1 cellular context compared by ENCODE assay signal in genomic region chr10:5412277-5412941, GRCh38.
TF ChIP-seq lines count a peak whose summit lies in the region.

A gene with protein sequence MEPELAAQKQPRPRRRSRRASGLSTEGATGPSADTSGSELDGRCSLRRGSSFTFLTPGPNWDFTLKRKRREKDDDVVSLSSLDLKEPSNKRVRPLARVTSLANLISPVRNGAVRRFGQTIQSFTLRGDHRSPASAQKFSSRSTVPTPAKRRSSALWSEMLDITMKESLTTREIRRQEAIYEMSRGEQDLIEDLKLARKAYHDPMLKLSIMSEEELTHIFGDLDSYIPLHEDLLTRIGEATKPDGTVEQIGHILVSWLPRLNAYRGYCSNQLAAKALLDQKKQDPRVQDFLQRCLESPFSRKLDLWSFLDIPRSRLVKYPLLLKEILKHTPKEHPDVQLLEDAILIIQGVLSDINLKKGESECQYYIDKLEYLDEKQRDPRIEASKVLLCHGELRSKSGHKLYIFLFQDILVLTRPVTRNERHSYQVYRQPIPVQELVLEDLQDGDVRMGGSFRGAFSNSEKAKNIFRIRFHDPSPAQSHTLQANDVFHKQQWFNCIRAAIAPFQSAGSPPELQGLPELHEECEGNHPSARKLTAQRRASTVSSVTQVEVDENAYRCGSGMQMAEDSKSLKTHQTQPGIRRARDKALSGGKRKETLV (plus strand): TSS chr10:5412557. CDS start chr10:5412693, 136 bp downstream.

TF ChIP-seq in HepG2, 621 proteins besides CTCF, POLR2A, EP300 and RAD21 (continued from another document and continues in another):
- TF ChIP-seq, protein P1, sequence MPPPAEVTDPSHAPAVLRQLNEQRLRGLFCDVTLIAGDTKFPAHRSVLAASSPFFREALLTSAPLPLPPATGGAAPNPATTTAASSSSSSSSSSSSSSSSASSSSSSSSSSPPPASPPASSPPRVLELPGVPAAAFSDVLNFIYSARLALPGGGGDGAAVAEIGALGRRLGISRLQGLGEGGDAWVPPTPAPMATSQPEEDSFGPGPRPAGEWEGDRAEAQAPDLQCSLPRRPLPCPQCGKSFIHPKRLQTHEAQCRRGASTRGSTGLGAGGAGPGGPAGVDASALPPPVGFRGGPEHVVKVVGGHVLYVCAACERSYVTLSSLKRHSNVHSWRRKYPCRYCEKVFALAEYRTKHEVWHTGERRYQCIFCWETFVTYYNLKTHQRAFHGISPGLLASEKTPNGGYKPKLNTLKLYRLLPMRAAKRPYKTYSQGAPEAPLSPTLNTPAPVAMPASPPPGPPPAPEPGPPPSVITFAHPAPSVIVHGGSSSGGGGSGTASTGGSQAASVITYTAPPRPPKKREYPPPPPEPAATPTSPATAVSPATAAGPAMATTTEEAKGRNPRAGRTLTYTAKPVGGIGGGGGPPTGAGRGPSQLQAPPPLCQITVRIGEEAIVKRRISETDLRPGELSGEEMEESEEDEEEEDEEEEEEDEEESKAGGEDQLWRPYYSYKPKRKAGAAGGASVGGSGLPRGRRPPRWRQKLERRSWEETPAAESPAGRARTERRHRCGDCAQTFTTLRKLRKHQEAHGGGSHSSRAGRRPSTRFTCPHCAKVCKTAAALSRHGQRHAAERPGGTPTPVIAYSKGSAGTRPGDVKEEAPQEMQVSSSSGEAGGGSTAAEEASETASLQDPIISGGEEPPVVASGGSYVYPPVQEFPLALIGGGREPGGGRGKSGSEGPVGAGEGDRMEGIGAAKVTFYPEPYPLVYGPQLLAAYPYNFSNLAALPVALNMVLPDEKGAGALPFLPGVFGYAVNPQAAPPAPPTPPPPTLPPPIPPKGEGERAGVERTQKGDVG (CRISPR knock-in tag; IDR thresholded peaks at IDR 0.05; ENCODE audit: borderline replicate concordance): no peak
- TF ChIP-seq, protein P2, sequence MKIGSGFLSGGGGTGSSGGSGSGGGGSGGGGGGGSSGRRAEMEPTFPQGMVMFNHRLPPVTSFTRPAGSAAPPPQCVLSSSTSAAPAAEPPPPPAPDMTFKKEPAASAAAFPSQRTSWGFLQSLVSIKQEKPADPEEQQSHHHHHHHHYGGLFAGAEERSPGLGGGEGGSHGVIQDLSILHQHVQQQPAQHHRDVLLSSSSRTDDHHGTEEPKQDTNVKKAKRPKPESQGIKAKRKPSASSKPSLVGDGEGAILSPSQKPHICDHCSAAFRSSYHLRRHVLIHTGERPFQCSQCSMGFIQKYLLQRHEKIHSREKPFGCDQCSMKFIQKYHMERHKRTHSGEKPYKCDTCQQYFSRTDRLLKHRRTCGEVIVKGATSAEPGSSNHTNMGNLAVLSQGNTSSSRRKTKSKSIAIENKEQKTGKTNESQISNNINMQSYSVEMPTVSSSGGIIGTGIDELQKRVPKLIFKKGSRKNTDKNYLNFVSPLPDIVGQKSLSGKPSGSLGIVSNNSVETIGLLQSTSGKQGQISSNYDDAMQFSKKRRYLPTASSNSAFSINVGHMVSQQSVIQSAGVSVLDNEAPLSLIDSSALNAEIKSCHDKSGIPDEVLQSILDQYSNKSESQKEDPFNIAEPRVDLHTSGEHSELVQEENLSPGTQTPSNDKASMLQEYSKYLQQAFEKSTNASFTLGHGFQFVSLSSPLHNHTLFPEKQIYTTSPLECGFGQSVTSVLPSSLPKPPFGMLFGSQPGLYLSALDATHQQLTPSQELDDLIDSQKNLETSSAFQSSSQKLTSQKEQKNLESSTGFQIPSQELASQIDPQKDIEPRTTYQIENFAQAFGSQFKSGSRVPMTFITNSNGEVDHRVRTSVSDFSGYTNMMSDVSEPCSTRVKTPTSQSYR (CRISPR knock-in tag; IDR thresholded peaks at IDR 0.05; ENCODE audit: borderline replicate concordance): peak; percentile 77
- TF ChIP-seq ZNF230 (CRISPR knock-in tag; IDR thresholded peaks at IDR 0.05) (no peak), PHF20 (CRISPR knock-in tag; IDR thresholded peaks at IDR 0.05) (no peak), ZSCAN25 (CRISPR knock-in tag; IDR thresholded peaks at IDR 0.05) (no peak), ZBTB26 (CRISPR knock-in tag; IDR thresholded peaks at IDR 0.05; ENCODE audit: borderline replicate concordance) (no peak), FOXK1 (CRISPR knock-in tag; IDR thresholded peaks at IDR 0.05; ENCODE audit: borderline replicate concordance, low read depth) (peak; percentile 20; the same call in 1 of the 2 replicates), U2AF1 (optimal IDR thresholded peaks at IDR 0.05; ENCODE audit: low read depth, low read length) (no peak), AKNA (CRISPR knock-in tag; IDR thresholded peaks at IDR 0.05; ENCODE audit: borderline replicate concordance) (no peak), ZNF33A (CRISPR knock-in tag; IDR thresholded peaks at IDR 0.05; ENCODE audit: borderline replicate concordance) (no peak), ZFP62 (CRISPR knock-in tag; IDR thresholded peaks at IDR 0.05) (no peak), KLF9 (CRISPR knock-in tag; IDR thresholded peaks at IDR 0.05; ENCODE audit: low read depth) (no peak), ZNF777 (CRISPR knock-in tag; IDR thresholded peaks at IDR 0.05) (peak; percentile 45; the same call in 1 of the 2 replicates), SNAPC2 (CRISPR knock-in tag; IDR thresholded peaks at IDR 0.05) (no peak), SAP130 (CRISPR knock-in tag; IDR thresholded peaks at IDR 0.05; ENCODE audit: low read depth) (peak; percentile 99), ZNF780A (CRISPR knock-in tag; IDR thresholded peaks at IDR 0.05) (no peak), TEAD3 (CRISPR knock-in tag; optimal IDR thresholded peaks at IDR 0.05; ENCODE audit: borderline replicate concordance) (peak; percentile 28), BCL6 (CRISPR knock-in tag; IDR thresholded peaks at IDR 0.05) (no peak), SMARCE1 (IDR thresholded peaks at IDR 0.05; ENCODE audit: borderline replicate concordance) (no peak), TOPORS (CRISPR knock-in tag; IDR thresholded peaks at IDR 0.05) (no peak), ZNF34 (CRISPR knock-in tag; IDR thresholded peaks at IDR 0.05; ENCODE audit: borderline replicate concordance) (no peak), PRMT3 (CRISPR knock-in tag; IDR thresholded peaks at IDR 0.05; ENCODE audit: borderline replicate concordance, low read depth) (no peak), ZNF781 (CRISPR knock-in tag; IDR thresholded peaks at IDR 0.05; ENCODE audit: borderline replicate concordance, not compliant biosample characterization) (no peak), ZNF766 (CRISPR knock-in tag; IDR thresholded peaks at IDR 0.05; ENCODE audit: borderline replicate concordance) (no peak), ZNF678 (CRISPR knock-in tag; IDR thresholded peaks at IDR 0.05) (no peak; the same call in 1 of the 2 replicates)
- TF ChIP-seq, protein P3, sequence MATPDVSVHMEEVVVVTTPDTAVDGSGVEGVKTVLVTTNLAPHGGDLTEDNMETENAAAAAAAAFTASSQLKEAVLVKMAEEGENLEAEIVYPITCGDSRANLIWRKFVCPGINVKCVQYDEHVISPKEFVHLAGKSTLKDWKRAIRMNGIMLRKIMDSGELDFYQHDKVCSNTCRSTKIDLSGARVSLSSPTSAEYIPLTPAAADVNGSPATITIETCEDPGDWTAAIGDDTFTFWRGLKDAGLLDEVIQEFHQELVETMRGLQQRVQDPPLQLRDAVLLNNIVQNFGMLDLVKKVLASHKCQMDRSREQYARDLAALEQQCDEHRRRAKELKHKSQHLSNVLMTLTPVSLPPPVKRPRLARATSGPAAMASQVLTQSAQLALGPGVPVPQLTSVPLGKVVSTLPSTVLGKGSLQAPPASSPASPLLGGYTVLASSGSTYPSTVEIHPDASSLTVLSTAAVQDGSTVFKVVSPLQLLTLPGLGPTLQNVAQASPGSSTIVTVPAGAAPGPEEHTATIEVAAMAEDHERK (CRISPR knock-in tag; IDR thresholded peaks at IDR 0.05; ENCODE audit: low read depth): no peak
- TF ChIP-seq, protein P4, sequence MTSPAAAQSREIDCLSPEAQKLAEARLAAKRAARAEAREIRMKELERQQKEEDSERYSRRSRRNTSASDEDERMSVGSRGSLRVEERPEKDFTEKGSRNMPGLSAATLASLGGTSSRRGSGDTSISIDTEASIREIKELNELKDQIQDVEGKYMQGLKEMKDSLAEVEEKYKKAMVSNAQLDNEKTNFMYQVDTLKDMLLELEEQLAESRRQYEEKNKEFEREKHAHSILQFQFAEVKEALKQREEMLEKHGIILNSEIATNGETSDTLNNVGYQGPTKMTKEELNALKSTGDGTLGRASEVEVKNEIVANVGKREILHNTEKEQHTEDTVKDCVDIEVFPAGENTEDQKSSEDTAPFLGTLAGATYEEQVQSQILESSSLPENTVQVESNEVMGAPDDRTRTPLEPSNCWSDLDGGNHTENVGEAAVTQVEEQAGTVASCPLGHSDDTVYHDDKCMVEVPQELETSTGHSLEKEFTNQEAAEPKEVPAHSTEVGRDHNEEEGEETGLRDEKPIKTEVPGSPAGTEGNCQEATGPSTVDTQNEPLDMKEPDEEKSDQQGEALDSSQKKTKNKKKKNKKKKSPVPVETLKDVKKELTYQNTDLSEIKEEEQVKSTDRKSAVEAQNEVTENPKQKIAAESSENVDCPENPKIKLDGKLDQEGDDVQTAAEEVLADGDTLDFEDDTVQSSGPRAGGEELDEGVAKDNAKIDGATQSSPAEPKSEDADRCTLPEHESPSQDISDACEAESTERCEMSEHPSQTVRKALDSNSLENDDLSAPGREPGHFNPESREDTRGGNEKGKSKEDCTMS (CRISPR knock-in tag; conservative IDR thresholded peaks at IDR 0.05): no peak
- TF ChIP-seq, protein P5, sequence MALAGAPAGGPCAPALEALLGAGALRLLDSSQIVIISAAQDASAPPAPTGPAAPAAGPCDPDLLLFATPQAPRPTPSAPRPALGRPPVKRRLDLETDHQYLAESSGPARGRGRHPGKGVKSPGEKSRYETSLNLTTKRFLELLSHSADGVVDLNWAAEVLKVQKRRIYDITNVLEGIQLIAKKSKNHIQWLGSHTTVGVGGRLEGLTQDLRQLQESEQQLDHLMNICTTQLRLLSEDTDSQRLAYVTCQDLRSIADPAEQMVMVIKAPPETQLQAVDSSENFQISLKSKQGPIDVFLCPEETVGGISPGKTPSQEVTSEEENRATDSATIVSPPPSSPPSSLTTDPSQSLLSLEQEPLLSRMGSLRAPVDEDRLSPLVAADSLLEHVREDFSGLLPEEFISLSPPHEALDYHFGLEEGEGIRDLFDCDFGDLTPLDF (CRISPR knock-in tag; IDR thresholded peaks at IDR 0.05): 0 out of 2 replicates have a peak, but pooled peaks have one; percentile 36
- TF ChIP-seq, protein P6, sequence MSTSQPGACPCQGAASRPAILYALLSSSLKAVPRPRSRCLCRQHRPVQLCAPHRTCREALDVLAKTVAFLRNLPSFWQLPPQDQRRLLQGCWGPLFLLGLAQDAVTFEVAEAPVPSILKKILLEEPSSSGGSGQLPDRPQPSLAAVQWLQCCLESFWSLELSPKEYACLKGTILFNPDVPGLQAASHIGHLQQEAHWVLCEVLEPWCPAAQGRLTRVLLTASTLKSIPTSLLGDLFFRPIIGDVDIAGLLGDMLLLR (CRISPR knock-in tag; IDR thresholded peaks at IDR 0.05): no peak
- TF ChIP-seq, protein P7, sequence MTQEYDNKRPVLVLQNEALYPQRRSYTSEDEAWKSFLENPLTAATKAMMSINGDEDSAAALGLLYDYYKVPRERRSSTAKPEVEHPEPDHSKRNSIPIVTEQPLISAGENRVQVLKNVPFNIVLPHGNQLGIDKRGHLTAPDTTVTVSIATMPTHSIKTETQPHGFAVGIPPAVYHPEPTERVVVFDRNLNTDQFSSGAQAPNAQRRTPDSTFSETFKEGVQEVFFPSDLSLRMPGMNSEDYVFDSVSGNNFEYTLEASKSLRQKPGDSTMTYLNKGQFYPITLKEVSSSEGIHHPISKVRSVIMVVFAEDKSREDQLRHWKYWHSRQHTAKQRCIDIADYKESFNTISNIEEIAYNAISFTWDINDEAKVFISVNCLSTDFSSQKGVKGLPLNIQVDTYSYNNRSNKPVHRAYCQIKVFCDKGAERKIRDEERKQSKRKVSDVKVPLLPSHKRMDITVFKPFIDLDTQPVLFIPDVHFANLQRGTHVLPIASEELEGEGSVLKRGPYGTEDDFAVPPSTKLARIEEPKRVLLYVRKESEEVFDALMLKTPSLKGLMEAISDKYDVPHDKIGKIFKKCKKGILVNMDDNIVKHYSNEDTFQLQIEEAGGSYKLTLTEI (CRISPR knock-in tag; conservative IDR thresholded peaks at IDR 0.05): no peak
- TF ChIP-seq, protein P8, sequence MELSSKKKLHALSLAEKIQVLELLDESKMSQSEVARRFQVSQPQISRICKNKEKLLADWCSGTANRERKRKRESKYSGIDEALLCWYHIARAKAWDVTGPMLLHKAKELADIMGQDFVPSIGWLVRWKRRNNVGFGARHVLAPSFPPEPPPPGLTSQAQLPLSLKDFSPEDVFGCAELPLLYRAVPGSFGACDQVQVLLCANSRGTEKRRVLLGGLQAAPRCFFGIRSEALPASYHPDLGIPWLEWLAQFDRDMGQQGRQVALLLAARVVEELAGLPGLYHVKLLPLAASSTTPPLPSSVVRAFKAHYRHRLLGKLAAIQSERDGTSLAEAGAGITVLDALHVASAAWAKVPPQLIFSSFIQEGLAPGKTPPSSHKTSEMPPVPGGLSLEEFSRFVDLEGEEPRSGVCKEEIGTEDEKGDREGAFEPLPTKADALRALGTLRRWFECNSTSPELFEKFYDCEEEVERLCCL (CRISPR knock-in tag; IDR thresholded peaks at IDR 0.05; ENCODE audit: borderline replicate concordance): no peak
